ENCODE assay signal across 8 cellular contexts in genomic region chr2:144162652-144163051, GRCh38.
DNase-seq lines count a peak whose midpoint lies in the region; ATAC-seq, FAIRE-seq and TF ChIP-seq lines count a peak whose summit lies in the region.

No MANE protein-coding gene starts in this region.

- ATAC-seq in GM19351 (IDR thresholded peaks at IDR 0.05; ENCODE audit: unreplicated experiment) (peak; percentile 72), GM18519 (IDR thresholded peaks at IDR 0.05; ENCODE audit: low FRiP score, unreplicated experiment) (no peak)

- no peak for FAIRE-seq in D721Med (lab: Jason Lieb, UNC)

- WGBS in liver, result 88% methylated on average over 5 of the region's 5 CpGs

- H3K36me3 ChIP-seq in liver (ENCODE audit: control insufficient read depth in 4 of 4, insufficient read depth in 3 of 4, low read depth in 1 of 4, low read length in 3 of 4), result no peaks in the 10 kb centered on the region
- H3K36me3 ChIP-seq in SJCRH30, result no peaks in the 10 kb centered on the region

- H3K4me3 ChIP-seq in liver (ENCODE audit: low read depth in 1 of 3, low read length in 3 of 3) (no peak overlapping the region), SJCRH30 (no peak overlapping the region)

- peak; percentile 18 for TF ChIP-seq CTCF in D721Med (IDR thresholded peaks at IDR 0.05; ENCODE audit: insufficient read depth, missing control alignments)
- peak; percentile 43 for TF ChIP-seq CTCF in liver (IDR thresholded peaks at IDR 0.05; ENCODE audit: low read depth, low read length, missing input control)

- no peaks in the 10 kb centered on the region for H3K9me3 ChIP-seq in liver (ENCODE audit: control insufficient read depth in 4 of 4, low read length in 3 of 4)
- H3K9me3 ChIP-seq in SJCRH30 (replicated peaks), result no peaks in the 10 kb centered on the region

- H3K4me1 ChIP-seq in liver (ENCODE audit: control insufficient read depth in 4 of 4, insufficient read depth in 4 of 4, low read length in 3 of 4), result no peaks in the 10 kb centered on the region
- H3K4me1 ChIP-seq in SJCRH30, result no peaks in the 10 kb centered on the region

- H3K27ac ChIP-seq in liver (ENCODE audit: low read depth in 1 of 2, low read length in 2 of 2), result no peak overlapping the region
- H3K27ac ChIP-seq in SJCRH30, result no peak overlapping the region

- peak; percentile 76 to 84 for TF ChIP-seq RAD21 in liver (IDR thresholded peaks at IDR 0.05)

- H3K9ac ChIP-seq in liver (ENCODE audit: low read depth in 1 of 2, low read length in 2 of 2), result no peak overlapping the region

- H3K27me3 ChIP-seq in liver (ENCODE audit: control insufficient read depth in 4 of 4, insufficient read depth in 4 of 4, low read length in 3 of 4), result no peaks in the 10 kb centered on the region
- no peaks in the 10 kb centered on the region for H3K27me3 ChIP-seq in SJCRH30

- DNase-seq in D721Med (ENCODE audit: insufficient read length, low spot score) (no peak), NAMALWA (ENCODE audit: low spot score) (peak; percentile 43), SJCRH30 (no peak), midbrain (lab: John Stamatoyannopoulos, UW) (no peak)
- DNase-seq in activated T-helper 9 cell treated with anti-CD3 and anti-CD28 coated beads, Interleukin-2, amount 50 U/mL, for 16 hours (ENCODE audit: low read depth), result peak; percentile 1

TF ChIP-seq in liver, 16 proteins besides CTCF, POLR2A, EP300 and RAD21:
- no peak for TF ChIP-seq RXRA (IDR thresholded peaks at IDR 0.05)
- TF ChIP-seq SP1 (IDR thresholded peaks at IDR 0.05), result no peak
- no peak for TF ChIP-seq HNF4G (IDR thresholded peaks at IDR 0.05)
- no peak for TF ChIP-seq JUND (IDR thresholded peaks at IDR 0.05)
- TF ChIP-seq GABPA (IDR thresholded peaks at IDR 0.05 in 1 of 2, conservative IDR thresholded peaks at IDR 0.05 in 1 of 2), result no peak
- TF ChIP-seq, protein P1, sequence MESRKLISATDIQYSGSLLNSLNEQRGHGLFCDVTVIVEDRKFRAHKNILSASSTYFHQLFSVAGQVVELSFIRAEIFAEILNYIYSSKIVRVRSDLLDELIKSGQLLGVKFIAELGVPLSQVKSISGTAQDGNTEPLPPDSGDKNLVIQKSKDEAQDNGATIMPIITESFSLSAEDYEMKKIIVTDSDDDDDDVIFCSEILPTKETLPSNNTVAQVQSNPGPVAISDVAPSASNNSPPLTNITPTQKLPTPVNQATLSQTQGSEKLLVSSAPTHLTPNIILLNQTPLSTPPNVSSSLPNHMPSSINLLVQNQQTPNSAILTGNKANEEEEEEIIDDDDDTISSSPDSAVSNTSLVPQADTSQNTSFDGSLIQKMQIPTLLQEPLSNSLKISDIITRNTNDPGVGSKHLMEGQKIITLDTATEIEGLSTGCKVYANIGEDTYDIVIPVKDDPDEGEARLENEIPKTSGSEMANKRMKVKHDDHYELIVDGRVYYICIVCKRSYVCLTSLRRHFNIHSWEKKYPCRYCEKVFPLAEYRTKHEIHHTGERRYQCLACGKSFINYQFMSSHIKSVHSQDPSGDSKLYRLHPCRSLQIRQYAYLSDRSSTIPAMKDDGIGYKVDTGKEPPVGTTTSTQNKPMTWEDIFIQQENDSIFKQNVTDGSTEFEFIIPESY (IDR thresholded peaks at IDR 0.05), result no peak
- TF ChIP-seq, protein P2, sequence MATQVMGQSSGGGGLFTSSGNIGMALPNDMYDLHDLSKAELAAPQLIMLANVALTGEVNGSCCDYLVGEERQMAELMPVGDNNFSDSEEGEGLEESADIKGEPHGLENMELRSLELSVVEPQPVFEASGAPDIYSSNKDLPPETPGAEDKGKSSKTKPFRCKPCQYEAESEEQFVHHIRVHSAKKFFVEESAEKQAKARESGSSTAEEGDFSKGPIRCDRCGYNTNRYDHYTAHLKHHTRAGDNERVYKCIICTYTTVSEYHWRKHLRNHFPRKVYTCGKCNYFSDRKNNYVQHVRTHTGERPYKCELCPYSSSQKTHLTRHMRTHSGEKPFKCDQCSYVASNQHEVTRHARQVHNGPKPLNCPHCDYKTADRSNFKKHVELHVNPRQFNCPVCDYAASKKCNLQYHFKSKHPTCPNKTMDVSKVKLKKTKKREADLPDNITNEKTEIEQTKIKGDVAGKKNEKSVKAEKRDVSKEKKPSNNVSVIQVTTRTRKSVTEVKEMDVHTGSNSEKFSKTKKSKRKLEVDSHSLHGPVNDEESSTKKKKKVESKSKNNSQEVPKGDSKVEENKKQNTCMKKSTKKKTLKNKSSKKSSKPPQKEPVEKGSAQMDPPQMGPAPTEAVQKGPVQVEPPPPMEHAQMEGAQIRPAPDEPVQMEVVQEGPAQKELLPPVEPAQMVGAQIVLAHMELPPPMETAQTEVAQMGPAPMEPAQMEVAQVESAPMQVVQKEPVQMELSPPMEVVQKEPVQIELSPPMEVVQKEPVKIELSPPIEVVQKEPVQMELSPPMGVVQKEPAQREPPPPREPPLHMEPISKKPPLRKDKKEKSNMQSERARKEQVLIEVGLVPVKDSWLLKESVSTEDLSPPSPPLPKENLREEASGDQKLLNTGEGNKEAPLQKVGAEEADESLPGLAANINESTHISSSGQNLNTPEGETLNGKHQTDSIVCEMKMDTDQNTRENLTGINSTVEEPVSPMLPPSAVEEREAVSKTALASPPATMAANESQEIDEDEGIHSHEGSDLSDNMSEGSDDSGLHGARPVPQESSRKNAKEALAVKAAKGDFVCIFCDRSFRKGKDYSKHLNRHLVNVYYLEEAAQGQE (IDR thresholded peaks at IDR 0.05), result no peak
- TF ChIP-seq FOXA2 (IDR thresholded peaks at IDR 0.05), result no peak
- TF ChIP-seq YY1 (IDR thresholded peaks at IDR 0.05), result no peak
- TF ChIP-seq EGR1 (IDR thresholded peaks at IDR 0.05; ENCODE audit: low read depth in 2 of 2), result no peak
- TF ChIP-seq ATF3 (IDR thresholded peaks at IDR 0.05), result no peak
- no peak for TF ChIP-seq FOXA1 (IDR thresholded peaks at IDR 0.05)
- TF ChIP-seq TAF1 (conservative IDR thresholded peaks at IDR 0.05), result no peak
- TF ChIP-seq, protein P3, sequence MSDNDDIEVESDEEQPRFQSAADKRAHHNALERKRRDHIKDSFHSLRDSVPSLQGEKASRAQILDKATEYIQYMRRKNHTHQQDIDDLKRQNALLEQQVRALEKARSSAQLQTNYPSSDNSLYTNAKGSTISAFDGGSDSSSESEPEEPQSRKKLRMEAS (IDR thresholded peaks at IDR 0.05), result no peak
TF ChIP-seq in liver: peak in this region for 0.

Comparison
In these comparisons a context has a peak if more than half of its experiments do, and no peak if none do; other contexts are left out.
1. DNase-seq: peak in NAMALWA (single experiment) and activated T-helper 9 cell treated with anti-CD3 and anti-CD28 coated beads, Interleukin-2, amount 50 U/mL, for 16 hours (single experiment); none in D721Med (single experiment), SJCRH30 (0 of 2) and midbrain (single experiment).